ENCODE assay signal across 2 cellular contexts in genomic region chr1:25804964-25805862, GRCh38.
TF ChIP-seq lines count a peak whose summit lies in the region.

No MANE protein-coding gene starts in this region.

TF ChIP-seq in endothelial cell of umbilical vein, 7 proteins besides CTCF, POLR2A, EP300 and RAD21:
- TF ChIP-seq POLR2AphosphoS5 (IDR thresholded peaks at IDR 0.05; ENCODE audit: insufficient read depth, low read depth, low read length) (no peak), MAX (IDR thresholded peaks at IDR 0.05; ENCODE audit: insufficient read depth, insufficient read length) (no peak), FOS (IDR thresholded peaks at IDR 0.05; ENCODE audit: borderline replicate concordance, insufficient read depth, low read length) (no peak), EZH2 (IDR thresholded peaks at IDR 0.05; ENCODE audit: borderline replicate concordance, low read depth, low read length, severe bottlenecking) (no peak), GATA2 (IDR thresholded peaks at IDR 0.05; ENCODE audit: insufficient read depth, insufficient read length, low read depth, low read length) (no peak), MYC (IDR thresholded peaks at IDR 0.05; ENCODE audit: low read depth, low read length) (no peak)

TF ChIP-seq in SK-N-SH, 30 proteins besides CTCF, POLR2A, EP300 and RAD21:
- TF ChIP-seq USF1 (IDR thresholded peaks at IDR 0.05; ENCODE audit: borderline replicate concordance, low read depth) (no peak), FOXM1 (IDR thresholded peaks at IDR 0.05; ENCODE audit: low read depth) (no peak), SMC3 (IDR thresholded peaks at IDR 0.05; ENCODE audit: low read depth, low read length) (no peak), PBX3 (IDR thresholded peaks at IDR 0.05) (no peak), NFIC (IDR thresholded peaks at IDR 0.05; ENCODE audit: borderline replicate concordance) (no peak), MXI1 (IDR thresholded peaks at IDR 0.05; ENCODE audit: low read depth, low read length) (no peak), FOSL2 (IDR thresholded peaks at IDR 0.05; ENCODE audit: borderline replicate concordance, low read depth) (no peak), RFX5 (IDR thresholded peaks at IDR 0.05; ENCODE audit: low read length) (no peak), USF2 (IDR thresholded peaks at IDR 0.05; ENCODE audit: borderline replicate concordance, low read depth, low read length) (no peak), SIN3A (IDR thresholded peaks at IDR 0.05; ENCODE audit: borderline replicate concordance, low read depth, low read length) (no peak)
